8 cellular contexts compared by ENCODE assay signal in genomic region chr2:170155022-170155722, GRCh38. TPM values are rescaled to one million over a fixed set of nuclear protein-coding genes. Genes with fewer than 3 reads are reported as not detected.
DNase-seq lines count a peak whose midpoint lies in the region; ATAC-seq, FAIRE-seq and TF ChIP-seq lines count a peak whose summit lies in the region.

No MANE protein-coding gene starts in this region.

- no peak for TF ChIP-seq CTCF in GM12878 (IDR thresholded peaks at IDR 0.05 in 2 of 3, conservative IDR thresholded peaks at IDR 0.05 in 1 of 3; ENCODE audit: control insufficient read depth in 2 of 3, extremely low read depth in 1 of 3, insufficient read depth in 1 of 3, low read depth in 3 of 3, low read length in 3 of 3)

- POLR2A ChIA-PET in GM12878 (lab: Charles Lee), result interaction anchor here (0.7 to 10.7 kb wide), 5 partner anchors 9 to 67 kb away, joined by 3 to 112 read pairs (median 5); partner anchors contain the start of gene MYO3B

- CTCF ChIA-PET in GM12878 (lab: Yijun Ruan, JAX), result interaction anchor here (0.9 to 4.8 kb wide), 6 partner anchors 9 to 221 kb away, joined by 3 to 36 read pairs (median 6); partner anchors contain the start of gene MYO3B

- 21% methylated on average over 8 of the region's 8 CpGs for WGBS in GM12878 (ENCODE audit: insufficient coverage, insufficient replicate concordance, low lambda C conversion rate, missing lambda C conversion rate)

- no peaks in the 10 kb centered on the region for H3K27me3 ChIP-seq in GM12878 (replicated peaks in 1 of 2; ENCODE audit: control insufficient read depth in 2 of 2, insufficient read depth in 2 of 2, low read length in 1 of 2)
- H3K27me3 ChIP-seq in effector memory CD4-positive, alpha-beta T cell (replicated peaks; ENCODE audit: control insufficient read depth, insufficient read depth, low read length, poor library complexity, severe bottlenecking), result no peaks in the 10 kb centered on the region

- no peak overlapping the region for H3K27ac ChIP-seq in GM12878 (ENCODE audit: control insufficient read depth, insufficient read depth)
- no peak overlapping the region for H3K27ac ChIP-seq in effector memory CD4-positive, alpha-beta T cell (ENCODE audit: insufficient read depth, low read length, poor library complexity, severe bottlenecking)

- H3K4me1 ChIP-seq in GM12878 (ENCODE audit: control insufficient read depth, insufficient read depth, low read length), result peaks cover 54% of the 10 kb centered on the region
- H3K4me1 ChIP-seq in effector memory CD4-positive, alpha-beta T cell (ENCODE audit: control insufficient read depth, insufficient read depth, low read length, poor library complexity, severe bottlenecking), result no peaks in the 10 kb centered on the region

- intact Hi-C loops in GM12878 (cut with micrococcal nuclease; ENCODE audit: unreplicated experiment), result loop anchor here (2.0 to 10.0 kb wide), 4 partner anchors 60 to 223 kb away; no protein-coding TSS in a partner anchor

- DNase-seq in NCI-H2081 (lab: John Stamatoyannopoulos, UW) (peak; percentile 4 to 29), NCI-H2081 treated with DMSO at 0.1 percent for 48 hours (lab: John Stamatoyannopoulos, UW) (no peak), GM12878 (ENCODE audit: low read depth, low spot score) (no peak), pulmonary artery endothelial cell (ENCODE audit: low read depth, low spot score) (peak; percentile 72), hippocampal formation (lab: John Stamatoyannopoulos, UW) (no peak)
- DNase-seq in stimulated activated CD4-positive, alpha-beta T cell treated with anti-CD3 and anti-CD28 coated beads, Interleukin-12 subunit alpha, Interleukin-12 subunit beta, amount 100 ng/mL, for 4 hours, result no peak
- no peak for DNase-seq in effector memory CD4-positive, alpha-beta T cell

- H3K4me3 ChIP-seq in GM12878, result no peak overlapping the region; the same call in 1 of the 2 replicates
- no peak overlapping the region for H3K4me3 ChIP-seq in effector memory CD4-positive, alpha-beta T cell (ENCODE audit: insufficient read depth, low read depth, low read length, poor library complexity, severe bottlenecking)

- BruUV-seq in GM12878 (replicated peaks; lab: Mats Ljungman, UMichigan), result no TSS peak

- H3K9me3 ChIP-seq in GM12878 (replicated peaks; ENCODE audit: control insufficient read depth, insufficient read depth, low read length), result peaks cover 6% of the 10 kb centered on the region; the same call in 2 of the 3 replicates
- H3K9me3 ChIP-seq in effector memory CD4-positive, alpha-beta T cell (ENCODE audit: control insufficient read depth, low read length), result no peaks in the 10 kb centered on the region

- in situ Hi-C loops in GM12878 (cut with MboI), result no loop called here

- ATAC-seq in HG03442 (IDR thresholded peaks at IDR 0.05; ENCODE audit: unreplicated experiment) (peak; percentile 51), GM12878 (peak; percentile 73)

- no peak for TF ChIP-seq POLR2A in GM12878 (IDR thresholded peaks at IDR 0.05; ENCODE audit: low read depth, low read length)

- no peaks in the 10 kb centered on the region for H3K79me2 ChIP-seq in GM12878 (ENCODE audit: control insufficient read depth, insufficient read depth, low read length)

- no peak for FAIRE-seq in GM12878 (lab: Jason Lieb, UNC)

- peak overlapping the region; percentile 33 for H2AFZ ChIP-seq in GM12878 (ENCODE audit: control insufficient read depth, low read depth, low read length)

- H3K36me3 ChIP-seq in GM12878 (ENCODE audit: control insufficient read depth in 2 of 2, insufficient read depth in 2 of 2, low read length in 1 of 2), result no peaks in the 10 kb centered on the region
- no peaks in the 10 kb centered on the region for H3K36me3 ChIP-seq in effector memory CD4-positive, alpha-beta T cell (ENCODE audit: control insufficient read depth, insufficient read depth, low read length)

- no peak for TF ChIP-seq RAD21 in GM12878 (IDR thresholded peaks at IDR 0.05; ENCODE audit: insufficient read depth, low read depth, low read length)

- peak overlapping the region; percentile 43 for H3K4me2 ChIP-seq in GM12878 (ENCODE audit: control insufficient read depth, insufficient read depth)

- no peak overlapping the region for H3K9ac ChIP-seq in GM12878 (ENCODE audit: control insufficient read depth, insufficient read depth, low read length)

- TF ChIP-seq EP300 in GM12878 (IDR thresholded peaks at IDR 0.05; ENCODE audit: borderline replicate concordance in 1 of 2, control insufficient read depth in 1 of 2, low read depth in 2 of 2, low read length in 2 of 2), result peak in 1 of 2 experiments; percentile 75; a peak in 1 of 4 replicates

- H4K20me1 ChIP-seq in GM12878 (ENCODE audit: control insufficient read depth, insufficient read depth), result no peaks in the 10 kb centered on the region

- RAD21 ChIA-PET in GM12878 (lab: Charles Lee; ENCODE audit: unreplicated experiment), result interaction anchor here (0.5 to 10.5 kb wide), 19 partner anchors 9 to 1537 kb away, joined by 3 to 124 read pairs (median 5); partner anchors contain the start of genes GAD1 and MYO3B

- SMC1A ChIA-PET in GM12878 (lab: Charles Lee; ENCODE audit: uncharacterized antibody, unreplicated experiment), result interaction anchor here (0.5 to 15.9 kb wide), 19 partner anchors 9 to 223 kb away, joined by 3 to 291 read pairs (median 5); partner anchors contain the start of gene MYO3B

TF ChIP-seq in GM12878, 131 proteins besides CTCF, POLR2A, EP300 and RAD21 (continues in another document):
- TF ChIP-seq GATAD2B (conservative IDR thresholded peaks at IDR 0.05; ENCODE audit: low read depth) (no peak), DPF2 (IDR thresholded peaks at IDR 0.05) (peak; percentile 68), ZBTB40 (IDR thresholded peaks at IDR 0.05; ENCODE audit: borderline replicate concordance) (no peak), CHD4 (IDR thresholded peaks at IDR 0.05) (no peak), MEF2A (IDR thresholded peaks at IDR 0.05; ENCODE audit: insufficient read depth, low read depth, low read length) (peak; percentile 63; the same call in 1 of the 2 replicates), ETV6 (conservative IDR thresholded peaks at IDR 0.05 in 1 of 2, IDR thresholded peaks at IDR 0.05 in 1 of 2; ENCODE audit: borderline replicate concordance in 1 of 2, low read depth in 1 of 2) (no peak), POLR2AphosphoS5 (IDR thresholded peaks at IDR 0.05; ENCODE audit: low read length) (no peak), HCFC1 (IDR thresholded peaks at IDR 0.05; ENCODE audit: low read length) (no peak), KAT2A (conservative IDR thresholded peaks at IDR 0.05; ENCODE audit: control insufficient read depth, low read depth, low read length) (no peak), RFX5 (IDR thresholded peaks at IDR 0.05; ENCODE audit: low read depth, low read length) (no peak), HDGF (IDR thresholded peaks at IDR 0.05) (no peak), RELA (IDR thresholded peaks at IDR 0.05; ENCODE audit: borderline replicate concordance, partially characterized antibody) (no peak), RUNX3 (IDR thresholded peaks at IDR 0.05; ENCODE audit: low read length) (peak; percentile 58)

RNA-seq across cellular contexts. Expression of gene MYO3B, which starts 22.8 kb away (rescaled TPM):
- 98.1 and 104 TPM in 2 replicates for total RNA-seq in GM12878 (2013; cell fraction: nucleolus; rRNA removed)
- total RNA-seq in GM12878 (2014; rRNA removed) (2.9 and 3.9 TPM in 2 replicates), GM12878 (2014; rRNA removed; fragmentation: Illumina TruSeq; extraction: Trizol) (2.8 and 2.9 TPM in 2 replicates), GM12878 (2021) (2.3 and 2.6 TPM in 2 replicates), pulmonary artery endothelial cell (under 0.01 TPM in 1 of 2 replicates, not detected in the other)
- 1.3 TPM for polyA plus RNA-seq in GM12878 (2011; ENCODE audit: low read depth)
- polyA plus RNA-seq in GM12878 (2011; rRNA removed) (7.1 and 8.3 TPM in 2 replicates), GM12878 (2014; fragmentation: Illumina TruSeq; extraction: Trizol) (2.1 and 2.4 TPM in 2 replicates), GM12878 (2014; fragmentation: Nextera tagmentation; extraction: Ambion mirVana) (1 to 10 TPM; 1.1 to 1.2 TPM), GM12878 (2014; rRNA removed) (1.3 TPM in 2 replicates), GM12878 (2016; fragmentation: Nextera tagmentation; extraction: Ambion mirVana) (1 to 10 TPM; 1.6 to 2.2 TPM)
- polyA plus RNA-seq in GM12878 (2011; cell fraction: cytosol; rRNA removed), result 4.8 and 5.4 TPM in 2 replicates
- polyA plus RNA-seq in GM12878 (2011; cell fraction: nucleus; rRNA removed), result 6.1 and 6.6 TPM in 2 replicates
- 1.7 and 2.3 TPM in 2 replicates for polyA plus RNA-seq in GM12878 (2012)
- polyA minus RNA-seq in GM12878 (2011; rRNA and poly(A)+ RNA removed), result 24.1 and 26.5 TPM in 2 replicates
- 2.4 and 4.1 TPM in 2 replicates for polyA minus RNA-seq in GM12878 (2011; cell fraction: cytosol; rRNA and poly(A)+ RNA removed)
- 30.9 and 46.5 TPM in 2 replicates for polyA minus RNA-seq in GM12878 (2011; cell fraction: nucleus; rRNA and poly(A)+ RNA removed)

Comparison
In these comparisons a context has a peak if more than half of its experiments do, and no peak if none do; other contexts are left out.
1. DNase-seq: peak in NCI-H2081 (2 of 2) and pulmonary artery endothelial cell (single experiment); none in NCI-H2081 treated with DMSO at 0.1 percent for 48 hours (single experiment), GM12878 (single experiment), hippocampal formation (0 of 2), stimulated activated CD4-positive, alpha-beta T cell treated with anti-CD3 and anti-CD28 coated beads, Interleukin-12 subunit alpha, Interleukin-12 subunit beta, amount 100 ng/mL, for 4 hours (single experiment) and effector memory CD4-positive, alpha-beta T cell (0 of 3).